Comparison of ENCODE assay signal across 22 cellular contexts in the genomic region with DNA sequence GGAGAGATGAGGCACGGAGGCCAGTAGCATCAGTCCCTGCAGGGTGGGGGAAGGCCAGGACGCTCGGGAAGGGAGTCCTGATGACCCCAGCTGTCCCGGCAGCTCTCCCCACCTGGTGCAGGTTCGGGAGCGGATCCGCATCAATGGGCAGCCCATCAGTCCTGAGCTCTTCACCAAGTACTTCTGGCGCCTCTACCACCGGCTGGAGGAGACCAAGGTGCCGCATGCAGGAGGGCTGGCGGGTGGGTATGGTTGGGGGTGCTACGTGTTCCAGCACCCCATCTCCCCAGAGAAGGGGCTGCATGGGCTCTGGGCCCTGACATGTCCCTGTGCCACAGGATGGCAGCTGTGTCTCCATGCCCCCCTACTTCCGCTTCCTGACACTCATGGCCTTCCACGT. TPM values are rescaled to one million over a fixed set of nuclear protein-coding genes. Genes with fewer than 3 reads are reported as not detected.
DNase-seq lines count a peak whose midpoint lies in the region; ATAC-seq and TF ChIP-seq lines count a peak whose summit lies in the region.
"Had no signal": no experiment of that assay in that cellular context is flagged by ENCODE, and none has a peak within 500 bp of the region (broad histone marks: within the 10 kb centered on the region; RNA-seq: fewer than 3 reads in every experiment).

No MANE protein-coding gene starts in this region.

- H3K4me3 Mint-ChIP-seq in activated naive CD8-positive, alpha-beta T cell: peak overlapping the region; percentile 20
- H3K4me3 Mint-ChIP-seq in activated naive CD8-positive, alpha-beta T cell treated with anti-CD3 and anti-CD28 coated beads for 36 hours: no peak overlapping the region
- no peak overlapping the region for H3K4me3 Mint-ChIP-seq in CD8-positive, alpha-beta T cell
- no peak overlapping the region for H3K4me3 Mint-ChIP-seq in stimulated activated effector memory CD8-positive, alpha-beta T cell treated with anti-CD3 and anti-CD28 coated beads, Interleukin-12 subunit alpha, Interleukin-12 subunit beta, amount 100 ng/mL, for 72 hours

- no peaks in the 10 kb centered on the region for H3K27me3 Mint-ChIP-seq in activated naive CD8-positive, alpha-beta T cell
- H3K27me3 Mint-ChIP-seq in activated naive CD8-positive, alpha-beta T cell treated with anti-CD3 and anti-CD28 coated beads for 36 hours: no peaks in the 10 kb centered on the region
- no peaks in the 10 kb centered on the region for H3K27me3 Mint-ChIP-seq in CD8-positive, alpha-beta T cell (ENCODE audit: low read depth)

- intact Hi-C loops in CD8-positive, alpha-beta T cell (cut with DNase I, micrococcal nuclease): no loop called here
- intact Hi-C loops in heart right ventricle (cut with DNase I): loop anchor here in 2 of 10 donors (5.0 to 10.0 kb wide), 3 partner anchors 65 to 110 kb away; a partner anchor contains a TSS

- peaks cover 19% of the 10 kb centered on the region for H3K4me1 ChIP-seq in CD8-positive, alpha-beta T cell (ENCODE audit: insufficient read depth, low read length)
- peaks cover 12 to 53% (median 26%) of the 10 kb centered on the region in 9 donors for H3K4me1 ChIP-seq in heart right ventricle

- H3K36me3 ChIP-seq in CD8-positive, alpha-beta T cell (ENCODE audit: insufficient read depth, low read length): peaks cover 36% of the 10 kb centered on the region
- H3K36me3 ChIP-seq in heart right ventricle: peaks cover 0 to 69% (median 15%) of the 10 kb centered on the region in 9 donors

- H3K36me3 Mint-ChIP-seq in activated naive CD8-positive, alpha-beta T cell: peaks cover 2% of the 10 kb centered on the region
- H3K36me3 Mint-ChIP-seq in activated naive CD8-positive, alpha-beta T cell treated with anti-CD3 and anti-CD28 coated beads for 36 hours: peaks cover 12% of the 10 kb centered on the region
- H3K36me3 Mint-ChIP-seq in CD8-positive, alpha-beta T cell: peaks cover 45% of the 10 kb centered on the region
- H3K36me3 Mint-ChIP-seq in stimulated activated effector memory CD8-positive, alpha-beta T cell treated with anti-CD3 and anti-CD28 coated beads, Interleukin-12 subunit alpha, Interleukin-12 subunit beta, amount 100 ng/mL, for 72 hours: peaks cover 90% of the 10 kb centered on the region

- H3K4me3 ChIP-seq in CD8-positive, alpha-beta T cell (ENCODE audit: low read depth, low read length): no peak overlapping the region
- H3K4me3 ChIP-seq in heart right ventricle: no peak overlapping the region
- H3K4me3 ChIP-seq: Peyer's patch, SJSA1 had no signal

- no peak overlapping the region for H3K27ac Mint-ChIP-seq in activated naive CD8-positive, alpha-beta T cell
- no peak overlapping the region for H3K27ac Mint-ChIP-seq in activated naive CD8-positive, alpha-beta T cell treated with anti-CD3 and anti-CD28 coated beads for 36 hours
- peak overlapping the region; percentile 70 for H3K27ac Mint-ChIP-seq in CD8-positive, alpha-beta T cell
- peak overlapping the region; percentile 56 for H3K27ac Mint-ChIP-seq in stimulated activated effector memory CD8-positive, alpha-beta T cell treated with anti-CD3 and anti-CD28 coated beads, Interleukin-12 subunit alpha, Interleukin-12 subunit beta, amount 100 ng/mL, for 72 hours

- H3K9me3 Mint-ChIP-seq in activated naive CD8-positive, alpha-beta T cell (ENCODE audit: low read depth): no peaks in the 10 kb centered on the region
- H3K9me3 Mint-ChIP-seq in activated naive CD8-positive, alpha-beta T cell treated with anti-CD3 and anti-CD28 coated beads for 36 hours: no peaks in the 10 kb centered on the region
- no peaks in the 10 kb centered on the region for H3K9me3 Mint-ChIP-seq in CD8-positive, alpha-beta T cell
- H3K9me3 Mint-ChIP-seq in stimulated activated effector memory CD8-positive, alpha-beta T cell treated with anti-CD3 and anti-CD28 coated beads, Interleukin-12 subunit alpha, Interleukin-12 subunit beta, amount 100 ng/mL, for 72 hours: no peaks in the 10 kb centered on the region
- H3K9me3 Mint-ChIP-seq: CD8-positive, alpha-beta memory T cell had no signal

- WGBS in heart right ventricle, 2 donors: 92 to 95% methylated on average over 14 of the region's 14 CpGs

- no peak overlapping the region for H3K27ac ChIP-seq in CD8-positive, alpha-beta T cell (ENCODE audit: low read depth, low read length)
- H3K27ac ChIP-seq in RWPE1 (peak overlapping the region; percentile 68), heart right ventricle (no peak overlapping the region)
- H3K27ac ChIP-seq: Peyer's patch, SJSA1 had no signal

- CTCF ChIA-PET in CD8-positive, alpha-beta T cell (lab: Charles Lee): interaction anchor here (1.1 to 4.7 kb wide), 3 partner anchors 56 to 67 kb away, joined by 3 to 23 read pairs (median 3); no protein-coding TSS in a partner anchor
- CTCF ChIA-PET in RWPE1 (lab: Yijun Ruan, JAX): no interaction called here

- no peak for DNase-seq in activated naive CD8-positive, alpha-beta T cell treated with anti-CD3 and anti-CD28 coated beads for 36 hours
- no peak for DNase-seq in CD8-positive, alpha-beta T cell
- DNase-seq in RWPE1 (ENCODE audit: low spot score) (no peak), heart right ventricle (no peak), SKM-1 (lab: John Stamatoyannopoulos, UW; ENCODE audit: unreplicated experiment) (no peak)
- no peak for DNase-seq in stimulated activated effector memory CD8-positive, alpha-beta T cell treated with anti-CD3 and anti-CD28 coated beads, Interleukin-12 subunit alpha, Interleukin-12 subunit beta, amount 100 ng/mL, for 72 hours (ENCODE audit: low spot score in 2 of 2)
- DNase-seq: Calu3; CD8-positive, alpha-beta memory T cell; Karpas-422; NCI-H1694 treated with DMSO at 0.1 percent for 48 hours; NCI-H2081 treated with DMSO at 0.1 percent for 48 hours; NCI-H2171 treated with DMSO at 0.1 percent for 48 hours; NCI-H524 treated with DMSO at 0.1 percent for 48 hours; NCI-H82; Peyer's patch had no signal

- H3K27me3 ChIP-seq in CD8-positive, alpha-beta T cell (ENCODE audit: insufficient read depth, low read length): no peaks in the 10 kb centered on the region
- no peaks in the 10 kb centered on the region for H3K27me3 ChIP-seq in heart right ventricle
- H3K27me3 ChIP-seq: Peyer's patch, SJSA1 had no signal

- peaks cover 20% of the 10 kb centered on the region for H3K4me1 Mint-ChIP-seq in activated naive CD8-positive, alpha-beta T cell (ENCODE audit: low read depth)
- peaks cover 13% of the 10 kb centered on the region for H3K4me1 Mint-ChIP-seq in activated naive CD8-positive, alpha-beta T cell treated with anti-CD3 and anti-CD28 coated beads for 36 hours
- H3K4me1 Mint-ChIP-seq in CD8-positive, alpha-beta T cell (ENCODE audit: low read depth): peaks cover 29% of the 10 kb centered on the region
- H3K4me1 Mint-ChIP-seq in stimulated activated effector memory CD8-positive, alpha-beta T cell treated with anti-CD3 and anti-CD28 coated beads, Interleukin-12 subunit alpha, Interleukin-12 subunit beta, amount 100 ng/mL, for 72 hours: peaks cover 39% of the 10 kb centered on the region

- H3K9me3 ChIP-seq in CD8-positive, alpha-beta T cell (ENCODE audit: low read length): no peaks in the 10 kb centered on the region
- no peaks in the 10 kb centered on the region for H3K9me3 ChIP-seq in heart right ventricle
- H3K9me3 ChIP-seq: Peyer's patch, SJSA1 had no signal

- TF ChIP-seq CTCF in CD8-positive, alpha-beta T cell (IDR thresholded peaks at IDR 0.05): no peak
- no peak for TF ChIP-seq CTCF in RWPE1 (conservative IDR thresholded peaks at IDR 0.05; ENCODE audit: low read depth)
- no peak for TF ChIP-seq CTCF in heart right ventricle (IDR thresholded peaks at IDR 0.05)

- POLR2A ChIA-PET in CD8-positive, alpha-beta T cell (lab: Charles Lee): no interaction called here
- POLR2A ChIA-PET in RWPE1 (lab: Yijun Ruan, JAX; ENCODE audit: low non-redundant PET): no interaction called here

- ATAC-seq in CD8-positive, alpha-beta T cell: no peak
- ATAC-seq in stimulated activated effector memory CD8-positive, alpha-beta T cell treated with anti-CD3 and anti-CD28 coated beads, Interleukin-12 subunit alpha, Interleukin-12 subunit beta, amount 100 ng/mL, for 72 hours: no peak
- no peak for ATAC-seq in heart right ventricle
- ATAC-seq: Right ventricle myocardium inferior had no signal

RNA-seq across cellular contexts. Expression of a gene that starts 4.2 kb away (rescaled TPM):
- 10 to 100 TPM; 86.3 to 88.0 TPM for total RNA-seq in activated naive CD8-positive, alpha-beta T cell treated with anti-CD3 and anti-CD28 coated beads for 36 hours
- 10 to 100 TPM; 91.9 to 95.3 TPM for total RNA-seq in CD8-positive, alpha-beta T cell
- total RNA-seq in heart right ventricle: 10 to 100 TPM; 40.2 to 58.5 (median 46.5) TPM
- 10 to 100 TPM; 40.7 to 45.5 TPM for polyA plus RNA-seq in heart right ventricle

RNA-seq across cellular contexts. Expression of a gene that starts 21.0 kb away (rescaled TPM):
- 10 to 100 TPM; 85.2 to 94.2 TPM for total RNA-seq in activated naive CD8-positive, alpha-beta T cell treated with anti-CD3 and anti-CD28 coated beads for 36 hours
- total RNA-seq in CD8-positive, alpha-beta T cell: 100 to 1,000 TPM; 116 to 120 TPM
- 10 to 100 TPM; 30.9 to 59.0 (median 44.1) TPM for total RNA-seq in heart right ventricle
- polyA plus RNA-seq in heart right ventricle: 10 to 100 TPM; 32.5 to 47.7 TPM

RNA-seq across cellular contexts. Expression of a gene that starts 28.4 kb away (rescaled TPM):
- 10 to 100 TPM; 20.4 to 21.5 TPM for total RNA-seq in activated naive CD8-positive, alpha-beta T cell treated with anti-CD3 and anti-CD28 coated beads for 36 hours
- 1 to 10 TPM; 5.9 to 6.4 TPM for total RNA-seq in CD8-positive, alpha-beta T cell
- 10 to 100 TPM; 10.9 to 26.0 (median 17.7) TPM for total RNA-seq in heart right ventricle
- polyA plus RNA-seq in heart right ventricle: 10 to 100 TPM; 30.1 to 36.7 TPM
- total RNA-seq: A673, Calu3, Daoy, MCF 10A, SJSA1 had no signal

RNA-seq across cellular contexts. Expression of a gene that starts 47.6 kb away (rescaled TPM):
- total RNA-seq in activated naive CD8-positive, alpha-beta T cell treated with anti-CD3 and anti-CD28 coated beads for 36 hours: 10 to 100 TPM; 17.7 to 18.8 TPM
- total RNA-seq in CD8-positive, alpha-beta T cell: 1 to 10 TPM; 2.6 to 3.0 TPM
- total RNA-seq in heart right ventricle: 100 to 1,000 TPM in 8 of 10 donors, 10 to 100 TPM in 2; 76.8 to 263 (median 137) TPM
- polyA plus RNA-seq in heart right ventricle: 100 to 1,000 TPM; 199 to 310 TPM
- total RNA-seq: Calu3, OCI-LY7 had no signal

Comparison
In these comparisons a context has a peak if more than half of its experiments do, and no peak if none do; other contexts are left out.
1. H3K27ac Mint-ChIP-seq: peak in CD8-positive, alpha-beta T cell (single experiment) and stimulated activated effector memory CD8-positive, alpha-beta T cell treated with anti-CD3 and anti-CD28 coated beads, Interleukin-12 subunit alpha, Interleukin-12 subunit beta, amount 100 ng/mL, for 72 hours (single experiment); none in activated naive CD8-positive, alpha-beta T cell (single experiment) and activated naive CD8-positive, alpha-beta T cell treated with anti-CD3 and anti-CD28 coated beads for 36 hours (single experiment).